10 cellular contexts compared by ENCODE assay signal in genomic region chr10:71255817-71256660, GRCh38. TPM values are rescaled to one million over a fixed set of nuclear protein-coding genes. Genes with fewer than 3 reads are reported as not detected.
A peak's percentile ranks its signal among the peaks of the same experiment; 100 is the strongest.
DNase-seq lines count a peak whose midpoint lies in the region; TF ChIP-seq lines count a peak whose summit lies in the region.
"Had no signal": no experiment of that assay in that cellular context is flagged by ENCODE, and none has a peak within 500 bp of the region (broad histone marks: within the 10 kb centered on the region; RNA-seq: fewer than 3 reads in every experiment).

No MANE protein-coding gene starts in this region.

- H3K27ac Mint-ChIP-seq in Caco-2 (ENCODE audit: unreplicated experiment), result peak overlapping the region; percentile 23

- no peak overlapping the region for H3K4me3 Mint-ChIP-seq in Caco-2 (ENCODE audit: unreplicated experiment)

- peaks cover 13% of the 10 kb centered on the region for H3K4me1 Mint-ChIP-seq in Caco-2 (ENCODE audit: low read depth, unreplicated experiment)

- CTCF ChIA-PET in Caco-2 (lab: Charles Lee), result interaction anchor here (0.6 to 1.3 kb wide), 4 partner anchors 10 to 34 kb away, joined by 3 to 5 read pairs (median 3); no protein-coding TSS in a partner anchor

- H3K4me3 ChIP-seq in Caco-2 (ENCODE audit: low read depth, low read length), result no peak overlapping the region
- no peak overlapping the region for H3K4me3 ChIP-seq in choroid plexus epithelial cell (ENCODE audit: low read depth, low read length)
- H3K4me3 ChIP-seq in muscle layer of duodenum (ENCODE audit: low read depth in 1 of 2, low read length in 2 of 2), result no peak overlapping the region
- H3K4me3 ChIP-seq: ovary had no signal

- H3K36me3 Mint-ChIP-seq in Caco-2 (ENCODE audit: insufficient read depth, unreplicated experiment), result no peaks in the 10 kb centered on the region

- H3K27me3 ChIP-seq in Caco-2 (replicated peaks; ENCODE audit: control insufficient read depth, insufficient read depth, low read length) (no peaks in the 10 kb centered on the region), muscle layer of duodenum (ENCODE audit: low read depth, low read length) (no peaks in the 10 kb centered on the region)
- H3K27me3 ChIP-seq: ovary had no signal

- no peaks in the 10 kb centered on the region for H3K9me3 ChIP-seq in Caco-2
- H3K9me3 ChIP-seq in muscle layer of duodenum (ENCODE audit: control insufficient read depth in 1 of 2, low read length in 2 of 2), result no peaks in the 10 kb centered on the region
- H3K9me3 ChIP-seq: ovary had no signal

- H3K27ac ChIP-seq in muscle layer of duodenum (ENCODE audit: low read length), result peak overlapping the region; percentile 1
- H3K27ac ChIP-seq: ovary had no signal

- no peaks in the 10 kb centered on the region for H3K36me3 ChIP-seq in Caco-2 (ENCODE audit: control insufficient read depth, insufficient read depth, low read length)
- no peaks in the 10 kb centered on the region for H3K36me3 ChIP-seq in muscle layer of duodenum (ENCODE audit: control insufficient read depth in 1 of 2, insufficient read depth in 2 of 2, low read length in 2 of 2)
- H3K36me3 ChIP-seq: ovary had no signal

- TF ChIP-seq CTCF in Caco-2 (IDR thresholded peaks at IDR 0.05; ENCODE audit: insufficient read depth in 1 of 2, low read depth in 1 of 2, low read length in 1 of 2, severe bottlenecking in 1 of 2, unreplicated experiment in 1 of 2), result no peak
- no peak for TF ChIP-seq CTCF in choroid plexus epithelial cell (conservative IDR thresholded peaks at IDR 0.05; ENCODE audit: low read depth, low read length)

- no peaks in the 10 kb centered on the region for H3K9me3 Mint-ChIP-seq in Caco-2 (ENCODE audit: unreplicated experiment)

- DNase-seq in Caco-2 (no peak), NCI-H146 (lab: John Stamatoyannopoulos, UW) (peak; percentile 35), choroid plexus epithelial cell (ENCODE audit: low read depth) (peak; percentile 82), activated T-cell treated with anti-CD3 and anti-CD28 coated beads for 4 hours (no peak), activated gamma-delta T cell (lab: John Stamatoyannopoulos, UW) (no peak)
- no peak for DNase-seq in activated CD4-positive, alpha-beta T cell treated with anti-CD3 and anti-CD28 coated beads, Interleukin-2, amount 50 U/mL, for 48 hours
- DNase-seq in activated T-cell treated with anti-CD3 and anti-CD28 coated beads, Interleukin-2, amount 50 U/mL, for 1 hour, result no peak

- peaks cover 11% of the 10 kb centered on the region for H3K4me1 ChIP-seq in Caco-2
- peaks cover 10 to 26% of the 10 kb centered on the region in 2 donors for H3K4me1 ChIP-seq in muscle layer of duodenum (ENCODE audit: control insufficient read depth in 1 of 2, insufficient read depth in 2 of 2, low read length in 2 of 2)

- POLR2A ChIA-PET in Caco-2 (lab: Charles Lee), result no interaction called here

- no peaks in the 10 kb centered on the region for H3K27me3 Mint-ChIP-seq in Caco-2 (ENCODE audit: insufficient read depth, unreplicated experiment)

- BruUV-seq in Caco-2 (replicated peaks; lab: Mats Ljungman, UMichigan), result no TSS peak

- intact Hi-C loops in Caco-2 (cut with micrococcal nuclease; ENCODE audit: unreplicated experiment), result no loop called here

RNA-seq across cellular contexts. Expression of gene UNC5B, which starts 43.7 kb away (rescaled TPM):
- 16.2 and 22.4 TPM in 2 replicates for total RNA-seq in Caco-2 (2022)
- total RNA-seq: T-helper 1 cell treated with Interleukin-12 subunit alpha and Interleukin-12 subunit beta and Interleukin-4 antibody, amounts not matched to agents 30 ng/mL and 1 ng/mL, for 36 hours had no signal

Comparison
In these comparisons a context has a peak if more than half of its experiments do, and no peak if none do; other contexts are left out.
1. DNase-seq: peak in NCI-H146 (single experiment) and choroid plexus epithelial cell (single experiment); none in Caco-2 (0 of 2), activated T-cell treated with anti-CD3 and anti-CD28 coated beads for 4 hours (single experiment), activated CD4-positive, alpha-beta T cell treated with anti-CD3 and anti-CD28 coated beads, Interleukin-2, amount 50 U/mL, for 48 hours (0 of 2), activated T-cell treated with anti-CD3 and anti-CD28 coated beads, Interleukin-2, amount 50 U/mL, for 1 hour (single experiment) and activated gamma-delta T cell (single experiment).